ENCODE assay signal across 1 cellular context in the genomic region with DNA sequence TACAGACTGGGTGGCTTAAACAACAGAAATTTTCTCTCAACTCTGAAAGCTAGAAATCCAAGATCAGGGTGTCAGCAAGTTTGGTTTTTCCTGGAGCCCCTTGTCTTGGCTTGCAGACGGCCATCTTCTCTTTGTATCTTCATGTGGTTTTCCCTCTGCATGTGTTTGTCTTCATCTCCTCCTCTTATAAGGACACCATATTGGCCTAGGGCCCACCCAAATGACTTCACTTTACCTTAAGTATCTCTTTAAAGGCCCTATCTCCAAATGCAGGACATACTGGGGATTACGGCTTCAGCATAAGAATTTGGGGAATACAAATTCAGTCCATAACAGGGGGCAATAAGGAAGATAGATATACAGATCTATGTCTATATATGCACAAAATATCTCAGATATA.
A peak's percentile ranks its signal among the peaks of the same experiment; 100 is the strongest.
TF ChIP-seq lines count a peak whose summit lies in the region.

No MANE protein-coding gene starts in this region.

TF ChIP-seq in K562, 482 proteins besides CTCF, POLR2A, EP300 and RAD21 (continued from another document):
- TF ChIP-seq, protein P1, sequence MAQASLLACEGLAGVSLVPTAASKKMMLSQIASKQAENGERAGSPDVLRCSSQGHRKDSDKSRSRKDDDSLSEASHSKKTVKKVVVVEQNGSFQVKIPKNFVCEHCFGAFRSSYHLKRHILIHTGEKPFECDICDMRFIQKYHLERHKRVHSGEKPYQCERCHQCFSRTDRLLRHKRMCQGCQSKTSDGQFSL (CRISPR knock-in tag; IDR thresholded peaks at IDR 0.05), result no peak
- TF ChIP-seq, protein P1 (tag; IDR thresholded peaks at IDR 0.05), result peak in 1 of 2 experiments; percentile 66; a peak in 1 of 4 replicates
- no peak for TF ChIP-seq EWSR1 (IDR thresholded peaks at IDR 0.05; ENCODE audit: borderline replicate concordance, low read depth, partially characterized antibody)
- TF ChIP-seq CHD4 (IDR thresholded peaks at IDR 0.05; ENCODE audit: insufficient read depth, insufficient replicate concordance, low read depth, low read length, poor library complexity, severe bottlenecking), result no peak
- peak in 2 of 3 experiments; percentile 26 to 90 for TF ChIP-seq YY1 (IDR thresholded peaks at IDR 0.05; ENCODE audit: borderline replicate concordance in 1 of 3, control insufficient read depth in 1 of 3, extremely low read depth in 1 of 3, insufficient read depth in 3 of 3, insufficient read length in 1 of 3, insufficient replicate concordance in 2 of 3, low read depth in 1 of 3, low read length in 2 of 3)
- peak in 1 of 2 experiments; percentile 47; a peak in 1 of 3 replicates for TF ChIP-seq CBX3 (IDR thresholded peaks at IDR 0.05; ENCODE audit: borderline replicate concordance in 1 of 2, low read length in 2 of 2)
- TF ChIP-seq, protein P2, sequence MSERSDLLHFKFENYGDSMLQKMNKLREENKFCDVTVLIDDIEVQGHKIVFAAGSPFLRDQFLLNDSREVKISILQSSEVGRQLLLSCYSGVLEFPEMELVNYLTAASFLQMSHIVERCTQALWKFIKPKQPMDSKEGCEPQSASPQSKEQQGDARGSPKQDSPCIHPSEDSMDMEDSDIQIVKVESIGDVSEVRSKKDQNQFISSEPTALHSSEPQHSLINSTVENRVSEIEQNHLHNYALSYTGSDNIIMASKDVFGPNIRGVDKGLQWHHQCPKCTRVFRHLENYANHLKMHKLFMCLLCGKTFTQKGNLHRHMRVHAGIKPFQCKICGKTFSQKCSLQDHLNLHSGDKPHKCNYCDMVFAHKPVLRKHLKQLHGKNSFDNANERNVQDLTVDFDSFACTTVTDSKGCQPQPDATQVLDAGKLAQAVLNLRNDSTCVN (CRISPR knock-in tag; IDR thresholded peaks at IDR 0.05), result no peak
- TF ChIP-seq, protein P3, sequence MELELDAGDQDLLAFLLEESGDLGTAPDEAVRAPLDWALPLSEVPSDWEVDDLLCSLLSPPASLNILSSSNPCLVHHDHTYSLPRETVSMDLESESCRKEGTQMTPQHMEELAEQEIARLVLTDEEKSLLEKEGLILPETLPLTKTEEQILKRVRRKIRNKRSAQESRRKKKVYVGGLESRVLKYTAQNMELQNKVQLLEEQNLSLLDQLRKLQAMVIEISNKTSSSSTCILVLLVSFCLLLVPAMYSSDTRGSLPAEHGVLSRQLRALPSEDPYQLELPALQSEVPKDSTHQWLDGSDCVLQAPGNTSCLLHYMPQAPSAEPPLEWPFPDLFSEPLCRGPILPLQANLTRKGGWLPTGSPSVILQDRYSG (tag; conservative IDR thresholded peaks at IDR 0.05; ENCODE audit: low read depth), result peak; percentile 86
- peak in 1 of 2 experiments; percentile 40; a peak in 1 of 4 replicates for TF ChIP-seq MAZ (CRISPR knock-in tag; conservative IDR thresholded peaks at IDR 0.05 in 1 of 2, IDR thresholded peaks at IDR 0.05 in 1 of 2)
- no peak for TF ChIP-seq HMG20B (CRISPR knock-in tag; IDR thresholded peaks at IDR 0.05)
- TF ChIP-seq GATAD2B (IDR thresholded peaks at IDR 0.05; ENCODE audit: borderline replicate concordance), result no peak
- no peak for TF ChIP-seq ZNF224 (CRISPR knock-in tag; IDR thresholded peaks at IDR 0.05)
- peak; percentile 85 for TF ChIP-seq ZNF766 (CRISPR knock-in tag; conservative IDR thresholded peaks at IDR 0.05)
- no peak for TF ChIP-seq ZNF316 (IDR thresholded peaks at IDR 0.05)
- no peak for TF ChIP-seq NCOA1 (IDR thresholded peaks at IDR 0.05; ENCODE audit: low read depth)
- TF ChIP-seq, protein P4, sequence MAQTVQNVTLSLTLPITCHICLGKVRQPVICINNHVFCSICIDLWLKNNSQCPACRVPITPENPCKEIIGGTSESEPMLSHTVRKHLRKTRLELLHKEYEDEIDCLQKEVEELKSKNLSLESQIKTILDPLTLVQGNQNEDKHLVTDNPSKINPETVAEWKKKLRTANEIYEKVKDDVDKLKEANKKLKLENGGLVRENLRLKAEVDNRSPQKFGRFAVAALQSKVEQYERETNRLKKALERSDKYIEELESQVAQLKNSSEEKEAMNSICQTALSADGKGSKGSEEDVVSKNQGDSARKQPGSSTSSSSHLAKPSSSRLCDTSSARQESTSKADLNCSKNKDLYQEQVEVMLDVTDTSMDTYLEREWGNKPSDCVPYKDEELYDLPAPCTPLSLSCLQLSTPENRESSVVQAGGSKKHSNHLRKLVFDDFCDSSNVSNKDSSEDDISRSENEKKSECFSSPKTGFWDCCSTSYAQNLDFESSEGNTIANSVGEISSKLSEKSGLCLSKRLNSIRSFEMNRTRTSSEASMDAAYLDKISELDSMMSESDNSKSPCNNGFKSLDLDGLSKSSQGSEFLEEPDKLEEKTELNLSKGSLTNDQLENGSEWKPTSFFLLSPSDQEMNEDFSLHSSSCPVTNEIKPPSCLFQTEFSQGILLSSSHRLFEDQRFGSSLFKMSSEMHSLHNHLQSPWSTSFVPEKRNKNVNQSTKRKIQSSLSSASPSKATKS (CRISPR knock-in tag; IDR thresholded peaks at IDR 0.05), result no peak
- no peak for TF ChIP-seq XRCC5 (IDR thresholded peaks at IDR 0.05; ENCODE audit: low read depth, low read length)
TF ChIP-seq in K562: peak in this region for 59.
